14 cellular contexts compared by ENCODE assay signal in the genomic region with DNA sequence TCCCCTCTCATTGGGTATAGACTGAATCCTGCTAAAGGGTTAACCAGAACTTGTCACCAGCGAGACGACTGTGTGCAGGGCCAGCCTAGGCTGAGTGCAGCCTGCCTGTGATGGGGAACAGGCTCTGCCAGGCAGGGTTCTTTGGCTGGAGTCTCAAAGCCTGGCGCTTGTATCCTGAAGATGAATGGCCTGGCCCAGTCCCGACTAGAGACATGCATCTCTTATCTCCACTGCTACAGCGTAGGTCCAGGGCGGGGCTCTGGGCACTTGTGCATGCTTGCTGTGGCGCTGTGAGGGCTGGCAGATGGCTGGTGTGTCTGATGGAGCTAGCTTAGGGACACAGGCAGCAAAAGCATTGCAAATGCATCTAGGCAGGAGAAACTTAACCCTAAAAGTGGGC. TPM values are rescaled to one million over a fixed set of nuclear protein-coding genes. Genes with fewer than 3 reads are reported as not detected.
DNase-seq lines count a peak whose midpoint lies in the region; ATAC-seq and TF ChIP-seq lines count a peak whose summit lies in the region.
"Had no signal": no experiment of that assay in that cellular context is flagged by ENCODE, and none has a peak within 500 bp of the region (broad histone marks: within the 10 kb centered on the region; RNA-seq: fewer than 3 reads in every experiment).

No MANE protein-coding gene starts in this region.

- H4K20me1 ChIP-seq in neural progenitor cell (ENCODE audit: low read depth), result no peaks in the 10 kb centered on the region

- no peak overlapping the region for H3K9ac ChIP-seq in neural progenitor cell

- H3K27ac ChIP-seq in epithelial cell of prostate (peak overlapping the region; percentile 75), neural progenitor cell (no peak overlapping the region)
- H3K27ac ChIP-seq: brain microvascular endothelial cell, esophagus muscularis mucosa, SJCRH30 had no signal

- H3K4me3 Mint-ChIP-seq in neural progenitor cell (no peak overlapping the region), T-helper 17 cell (no peak overlapping the region)
- no peak overlapping the region for H3K4me3 Mint-ChIP-seq in stimulated activated effector memory CD8-positive, alpha-beta T cell treated with anti-CD3 and anti-CD28 coated beads, Interleukin-12 subunit alpha, Interleukin-12 subunit beta, amount 100 ng/mL, for 72 hours
- H3K4me3 Mint-ChIP-seq: natural killer cell had no signal

- H3F3A ChIP-seq in neural progenitor cell (ENCODE audit: low read depth), result peaks cover 3% of the 10 kb centered on the region

- H3K79me2 ChIP-seq in neural progenitor cell (ENCODE audit: low read depth), result no peaks in the 10 kb centered on the region

- H3K27ac Mint-ChIP-seq in neural progenitor cell, result no peak overlapping the region
- no peak overlapping the region for H3K27ac Mint-ChIP-seq in T-helper 17 cell
- no peak overlapping the region for H3K27ac Mint-ChIP-seq in stimulated activated effector memory CD8-positive, alpha-beta T cell treated with anti-CD3 and anti-CD28 coated beads, Interleukin-12 subunit alpha, Interleukin-12 subunit beta, amount 100 ng/mL, for 72 hours
- H3K27ac Mint-ChIP-seq: natural killer cell had no signal

- no peaks in the 10 kb centered on the region for H3K9me3 Mint-ChIP-seq in neural progenitor cell
- no peaks in the 10 kb centered on the region for H3K9me3 Mint-ChIP-seq in stimulated activated effector memory CD8-positive, alpha-beta T cell treated with anti-CD3 and anti-CD28 coated beads, Interleukin-12 subunit alpha, Interleukin-12 subunit beta, amount 100 ng/mL, for 72 hours
- H3K9me3 Mint-ChIP-seq: natural killer cell had no signal

- H3K4me1 ChIP-seq in neural progenitor cell, result peaks cover 5% of the 10 kb centered on the region
- H3K4me1 ChIP-seq: esophagus muscularis mucosa, SJCRH30 had no signal

- H3K9me3 ChIP-seq in neural progenitor cell (ENCODE audit: low read depth) (no peaks in the 10 kb centered on the region), T-helper 17 cell (ENCODE audit: control insufficient read depth, low read length, poor library complexity, severe bottlenecking) (no peaks in the 10 kb centered on the region)
- H3K9me3 ChIP-seq: esophagus muscularis mucosa, SJCRH30 had no signal

- peaks cover 12% of the 10 kb centered on the region for H3K4me1 Mint-ChIP-seq in neural progenitor cell
- peaks cover 2% of the 10 kb centered on the region for H3K4me1 Mint-ChIP-seq in T-helper 17 cell
- no peaks in the 10 kb centered on the region for H3K4me1 Mint-ChIP-seq in stimulated activated effector memory CD8-positive, alpha-beta T cell treated with anti-CD3 and anti-CD28 coated beads, Interleukin-12 subunit alpha, Interleukin-12 subunit beta, amount 100 ng/mL, for 72 hours
- H3K4me1 Mint-ChIP-seq: natural killer cell had no signal

- H3K27me3 ChIP-seq in neural progenitor cell, result no peaks in the 10 kb centered on the region
- H3K27me3 ChIP-seq: brain microvascular endothelial cell, SJCRH30 had no signal

- H3K4me3 ChIP-seq in neural progenitor cell, result no peak overlapping the region
- H3K4me3 ChIP-seq: esophagus muscularis mucosa, SJCRH30 had no signal

- peak; percentile 53 for DNase-seq in DMS79 (lab: John Stamatoyannopoulos, UW)
- DNase-seq in NCI-H524 treated with DMSO at 0.1 percent for 48 hours (lab: John Stamatoyannopoulos, UW), result peak; percentile 54
- no peak for DNase-seq in epithelial cell of prostate (ENCODE audit: low read depth, low spot score)
- DNase-seq in neural progenitor cell (ENCODE audit: low spot score), result peak; percentile 21
- DNase-seq in CD1c-positive myeloid dendritic cell (ENCODE audit: extremely low spot score), result no peak
- DNase-seq in T-helper 17 cell, result no peak
- no peak for DNase-seq in stimulated activated effector memory CD8-positive, alpha-beta T cell treated with anti-CD3 and anti-CD28 coated beads, Interleukin-12 subunit alpha, Interleukin-12 subunit beta, amount 100 ng/mL, for 72 hours (ENCODE audit: low spot score in 2 of 2)
- DNase-seq: activated CD4-positive, alpha-beta T cell treated with anti-CD3 and anti-CD28 coated beads for 1 hour; brain microvascular endothelial cell; natural killer cell; NCI-H1930; SJCRH30 had no signal

- no peaks in the 10 kb centered on the region for H3K36me3 ChIP-seq in neural progenitor cell
- H3K36me3 ChIP-seq: brain microvascular endothelial cell, esophagus muscularis mucosa, SJCRH30 had no signal

- no peak for TF ChIP-seq CTCF in neural progenitor cell (IDR thresholded peaks at IDR 0.05)

- H3K36me3 Mint-ChIP-seq in neural progenitor cell (no peaks in the 10 kb centered on the region), T-helper 17 cell (ENCODE audit: low read depth) (no peaks in the 10 kb centered on the region)
- H3K36me3 Mint-ChIP-seq in stimulated activated effector memory CD8-positive, alpha-beta T cell treated with anti-CD3 and anti-CD28 coated beads, Interleukin-12 subunit alpha, Interleukin-12 subunit beta, amount 100 ng/mL, for 72 hours, result no peaks in the 10 kb centered on the region
- H3K36me3 Mint-ChIP-seq: natural killer cell had no signal

- H3K27me3 Mint-ChIP-seq in neural progenitor cell (ENCODE audit: insufficient read depth, low read depth) (no peaks in the 10 kb centered on the region), T-helper 17 cell (peaks cover 30% of the 10 kb centered on the region)

- H2AFZ ChIP-seq in neural progenitor cell (replicated peaks), result no peak overlapping the region

- no peak overlapping the region for H3K4me2 ChIP-seq in neural progenitor cell

- ATAC-seq in GM19397 (IDR thresholded peaks at IDR 0.05; ENCODE audit: unreplicated experiment), result no peak
- no peak for ATAC-seq in T-helper 17 cell
- ATAC-seq in stimulated activated effector memory CD8-positive, alpha-beta T cell treated with anti-CD3 and anti-CD28 coated beads, Interleukin-12 subunit alpha, Interleukin-12 subunit beta, amount 100 ng/mL, for 72 hours, result no peak

RNA-seq across cellular contexts. Expression of gene CHDH, which starts 50.1 kb away (rescaled TPM):
- 1.5 and 5.9 TPM in 2 replicates for total RNA-seq in neural progenitor cell (ENCODE audit: low replicate concordance)
- under 1 TPM; 0.50 to 0.94 TPM for total RNA-seq in T-helper 17 cell

RNA-seq across cellular contexts. Expression of gene IL17RB, which starts 50.2 kb away (rescaled TPM):
- total RNA-seq in neural progenitor cell (ENCODE audit: low replicate concordance) (3.4 and 5.5 TPM in 2 replicates), T-helper 17 cell (under 1 TPM; 0.44 to 0.75 TPM)
- total RNA-seq: SJCRH30 had no signal

Comparison
In these comparisons a context has a peak if more than half of its experiments do, and no peak if none do; other contexts are left out.
1. DNase-seq: peak in DMS79 (single experiment), NCI-H524 treated with DMSO at 0.1 percent for 48 hours (single experiment) and neural progenitor cell (single experiment); none in epithelial cell of prostate (single experiment), CD1c-positive myeloid dendritic cell (single experiment), T-helper 17 cell (0 of 3) and stimulated activated effector memory CD8-positive, alpha-beta T cell treated with anti-CD3 and anti-CD28 coated beads, Interleukin-12 subunit alpha, Interleukin-12 subunit beta, amount 100 ng/mL, for 72 hours (0 of 2).